ENCODE assay signal across 10 cellular contexts in genomic region chrX:120302434-120302833, GRCh38. TPM values are rescaled to one million over a fixed set of nuclear protein-coding genes. Genes with fewer than 3 reads are reported as not detected.
DNase-seq lines count a peak whose midpoint lies in the region; ATAC-seq and TF ChIP-seq lines count a peak whose summit lies in the region.
"Had no signal": no experiment of that assay in that cellular context is flagged by ENCODE, and none has a peak within 500 bp of the region (broad histone marks: within the 10 kb centered on the region; RNA-seq: fewer than 3 reads in every experiment).

No MANE protein-coding gene starts in this region.

- CTCF ChIA-PET in CD8-positive, alpha-beta T cell (lab: Charles Lee): no interaction called here

- H3K36me3 ChIP-seq in CD8-positive, alpha-beta T cell (ENCODE audit: insufficient read depth, low read length): no peaks in the 10 kb centered on the region
- H3K36me3 ChIP-seq in colonic mucosa: no peaks in the 10 kb centered on the region

- no peaks in the 10 kb centered on the region for H3K27me3 ChIP-seq in CD8-positive, alpha-beta T cell (ENCODE audit: insufficient read depth, low read length)
- H3K27me3 ChIP-seq in colonic mucosa: peaks cover 2% of the 10 kb centered on the region

- no peaks in the 10 kb centered on the region for H3K9me3 ChIP-seq in CD8-positive, alpha-beta T cell (ENCODE audit: low read length)
- no peaks in the 10 kb centered on the region for H3K9me3 ChIP-seq in colonic mucosa

- POLR2A ChIA-PET in CD8-positive, alpha-beta T cell (lab: Charles Lee): no interaction called here

- H3K27ac Mint-ChIP-seq in CD8-positive, alpha-beta T cell: no peak overlapping the region

- no peak overlapping the region for H3K4me3 ChIP-seq in CD8-positive, alpha-beta T cell (ENCODE audit: low read depth, low read length)
- no peak overlapping the region for H3K4me3 ChIP-seq in colonic mucosa

- DNase-seq in CD8-positive, alpha-beta T cell: peak; percentile 7 to 69 (median 29)
- DNase-seq in NOMO-1 (lab: John Stamatoyannopoulos, UW; ENCODE audit: unreplicated experiment in 2 of 2) (peak; percentile 49 to 54), colonic mucosa (peak; percentile 26), NCI-H226 (no peak), SKM-1 treated with dmso at 0.1 percent for 144 hours (lab: John Stamatoyannopoulos, UW; ENCODE audit: unreplicated experiment) (no peak), NCI-H2171 treated with DMSO at 0.1 percent for 48 hours (lab: John Stamatoyannopoulos, UW) (no peak)

- H3K36me3 Mint-ChIP-seq in CD8-positive, alpha-beta T cell: no peaks in the 10 kb centered on the region
- H3K36me3 Mint-ChIP-seq: brain had no signal

- H3K27me3 Mint-ChIP-seq in CD8-positive, alpha-beta T cell (ENCODE audit: low read depth): no peaks in the 10 kb centered on the region

- ATAC-seq in CD8-positive, alpha-beta T cell: peak; percentile 79
- ATAC-seq in GM19023 (IDR thresholded peaks at IDR 0.05; ENCODE audit: unreplicated experiment) (peak; percentile 88), HG03039 (IDR thresholded peaks at IDR 0.05; ENCODE audit: unreplicated experiment) (peak; percentile 90)

- H3K4me3 Mint-ChIP-seq in CD8-positive, alpha-beta T cell: peak overlapping the region; percentile 5
- H3K4me3 Mint-ChIP-seq: brain had no signal

- intact Hi-C loops in CD8-positive, alpha-beta T cell (cut with DNase I, micrococcal nuclease): no loop called here
- intact Hi-C loops in colonic mucosa (cut with DNase I): no loop called here

- peaks cover 12% of the 10 kb centered on the region for H3K4me1 Mint-ChIP-seq in CD8-positive, alpha-beta T cell (ENCODE audit: low read depth)

- H3K27ac ChIP-seq in CD8-positive, alpha-beta T cell (ENCODE audit: low read depth, low read length): no peak overlapping the region
- H3K27ac ChIP-seq in colonic mucosa: no peak overlapping the region

- peaks cover 18% of the 10 kb centered on the region for H3K4me1 ChIP-seq in CD8-positive, alpha-beta T cell (ENCODE audit: insufficient read depth, low read length)
- no peaks in the 10 kb centered on the region for H3K4me1 ChIP-seq in colonic mucosa

- no peak overlapping the region for H3K9ac ChIP-seq in colonic mucosa (ENCODE audit: low read depth in 2 of 2, low read length in 2 of 2)

- TF ChIP-seq CTCF in CD8-positive, alpha-beta T cell (IDR thresholded peaks at IDR 0.05): no peak
- no peak for TF ChIP-seq CTCF in colonic mucosa (IDR thresholded peaks at IDR 0.05)

- no peaks in the 10 kb centered on the region for H3K9me3 Mint-ChIP-seq in CD8-positive, alpha-beta T cell

RNA-seq across cellular contexts. Expression of gene TMEM255A, which starts 8.8 kb away (rescaled TPM):
- not detected for total RNA-seq in CD8-positive, alpha-beta T cell
- total RNA-seq in colonic mucosa: 1 to 10 TPM; 1.1 to 2.6 TPM

RNA-seq across cellular contexts. Expression of gene ZBTB33, which starts 51.8 kb away (rescaled TPM):
- total RNA-seq in CD8-positive, alpha-beta T cell: 10 to 100 TPM; 26.4 to 30.7 TPM
- total RNA-seq in colonic mucosa: 10 to 100 TPM; 11.3 to 13.6 TPM

RNA-seq across cellular contexts. Expression of gene ATP1B4, which starts 59.5 kb away (rescaled TPM):
- total RNA-seq in CD8-positive, alpha-beta T cell: not detected
- not detected for total RNA-seq in colonic mucosa
- total RNA-seq: H1 had no signal

Comparison
In these comparisons a context has a peak if more than half of its experiments do, and no peak if none do; other contexts are left out.
1. DNase-seq: peak in CD8-positive, alpha-beta T cell (7 of 7), NOMO-1 (2 of 2) and colonic mucosa (single experiment); none in NCI-H226 (single experiment), SKM-1 treated with dmso at 0.1 percent for 144 hours (single experiment) and NCI-H2171 treated with DMSO at 0.1 percent for 48 hours (single experiment).
2. Peak in every context shown above with its lines, with median percentiles within 50 percentile points of each other: ATAC-seq.